ENCODE assay signal across 11 cellular contexts in genomic region chr7:104976966-104977636, GRCh38. TPM values are rescaled to one million over a fixed set of nuclear protein-coding genes. Genes with fewer than 3 reads are reported as not detected.
DNase-seq lines count a peak whose midpoint lies in the region; ATAC-seq, FAIRE-seq and TF ChIP-seq lines count a peak whose summit lies in the region.
"Had no signal": no experiment of that assay in that cellular context is flagged by ENCODE, and none has a peak within 500 bp of the region (broad histone marks: within the 10 kb centered on the region; RNA-seq: fewer than 3 reads in every experiment).

No MANE protein-coding gene starts in this region.

- peak overlapping the region; percentile 23 for H3K27ac Mint-ChIP-seq in activated CD8-positive, alpha-beta T cell treated with anti-CD3 and anti-CD28 coated beads for 36 hours
- H3K27ac Mint-ChIP-seq: H9; stimulated activated memory B cell treated with anti-CD40 and anti-IgM and Interleukin-4, amounts not matched to agents 10 μg/mL and 1 μg/mL and 100 μg/mL, for 72 hours had no signal

- H3K9ac ChIP-seq in kidney (ENCODE audit: low read length in 2 of 2) = no peak overlapping the region
- no peak overlapping the region for H3K9ac ChIP-seq in stomach smooth muscle (ENCODE audit: low read length in 2 of 2)

- no peaks in the 10 kb centered on the region for H3K27me3 ChIP-seq in stomach smooth muscle (ENCODE audit: control insufficient read depth in 1 of 2, insufficient read depth in 2 of 2, low read length in 2 of 2)

- intact Hi-C loops in activated CD8-positive, alpha-beta T cell treated with anti-CD3 and anti-CD28 coated beads for 36 hours (cut with micrococcal nuclease) = no loop called here
- intact Hi-C loops in kidney (cut with DNase I) = no loop called here

- H3K4me1 ChIP-seq in kidney (ENCODE audit: control insufficient read depth in 1 of 2, insufficient read depth in 1 of 2, low read depth in 1 of 2, low read length in 2 of 2) (peaks cover 21 to 42% of the 10 kb centered on the region in 2 donors), stomach smooth muscle (ENCODE audit: control insufficient read depth, insufficient read depth, low read length) (peaks cover 53% of the 10 kb centered on the region)

- no peak for FAIRE-seq in kidney (lab: Jason Lieb, UNC)
- FAIRE-seq: TTC549 had no signal

- CTCF ChIA-PET in activated CD8-positive, alpha-beta T cell treated with anti-CD3 and anti-CD28 coated beads for 36 hours (lab: Charles Lee) = interaction anchor here (1.1 to 16.8 kb wide), 5 partner anchors 9 to 61 kb away, joined by 3 to 210 read pairs (median 11); partner anchors contain the start of gene KMT2E

- H3K36me3 ChIP-seq in kidney (ENCODE audit: control insufficient read depth in 1 of 2, insufficient read depth in 2 of 2, low read length in 2 of 2) (no peaks in the 10 kb centered on the region), stomach smooth muscle (ENCODE audit: control insufficient read depth in 2 of 2, insufficient read depth in 2 of 2, low read length in 2 of 2) (no peaks in the 10 kb centered on the region)

- H3K27ac ChIP-seq in kidney (ENCODE audit: low read depth in 2 of 2, low read length in 2 of 2) = peak overlapping the region; percentile 17 to 73
- peak overlapping the region; percentile 82 for H3K27ac ChIP-seq in stomach smooth muscle (ENCODE audit: low read length)

- H3K4me1 Mint-ChIP-seq in activated CD8-positive, alpha-beta T cell treated with anti-CD3 and anti-CD28 coated beads for 36 hours (ENCODE audit: low read depth) = peaks cover 37% of the 10 kb centered on the region

- TF ChIP-seq CTCF in activated CD8-positive, alpha-beta T cell treated with anti-CD3 and anti-CD28 coated beads for 36 hours (IDR thresholded peaks at IDR 0.05) = no peak
- TF ChIP-seq CTCF in kidney (IDR thresholded peaks at IDR 0.05; ENCODE audit: borderline replicate concordance, extremely low read depth, insufficient read depth) = no peak

- no peak for DNase-seq in activated CD8-positive, alpha-beta T cell treated with anti-CD3 and anti-CD28 coated beads for 36 hours
- DNase-seq in kidney (no peak), Kasumi-1 (lab: John Stamatoyannopoulos, UW) (no peak), cerebellar cortex (ENCODE audit: low spot score) (no peak)
- no peak for DNase-seq in stimulated activated CD4-positive, alpha-beta T cell treated with anti-CD3 and anti-CD28 coated beads, Interleukin-15, amount 100 ng/mL, for 24 hours
- DNase-seq: H9, MV-4-11 had no signal

- H3K9me3 ChIP-seq in kidney (ENCODE audit: control insufficient read depth in 1 of 2, low read length in 2 of 2) = no peaks in the 10 kb centered on the region
- no peaks in the 10 kb centered on the region for H3K9me3 ChIP-seq in stomach smooth muscle (ENCODE audit: control insufficient read depth in 2 of 2, low read length in 2 of 2)

- H3K4me3 ChIP-seq in kidney (ENCODE audit: low read length in 2 of 2) = no peak overlapping the region
- no peak overlapping the region for H3K4me3 ChIP-seq in stomach smooth muscle (ENCODE audit: low read length in 2 of 2)

- no peaks in the 10 kb centered on the region for H3K27me3 Mint-ChIP-seq in activated CD8-positive, alpha-beta T cell treated with anti-CD3 and anti-CD28 coated beads for 36 hours
- H3K27me3 Mint-ChIP-seq: stimulated activated memory B cell treated with anti-CD40 and anti-IgM and Interleukin-4, amounts not matched to agents 10 μg/mL and 1 μg/mL and 100 μg/mL, for 72 hours had no signal

- H3K4me3 Mint-ChIP-seq in activated CD8-positive, alpha-beta T cell treated with anti-CD3 and anti-CD28 coated beads for 36 hours = no peak overlapping the region
- H3K4me3 Mint-ChIP-seq: H9; stimulated activated memory B cell treated with anti-CD40 and anti-IgM and Interleukin-4, amounts not matched to agents 10 μg/mL and 1 μg/mL and 100 μg/mL, for 72 hours had no signal

- no peaks in the 10 kb centered on the region for H3K9me3 Mint-ChIP-seq in activated CD8-positive, alpha-beta T cell treated with anti-CD3 and anti-CD28 coated beads for 36 hours
- H3K9me3 Mint-ChIP-seq: H9; stimulated activated memory B cell treated with anti-CD40 and anti-IgM and Interleukin-4, amounts not matched to agents 10 μg/mL and 1 μg/mL and 100 μg/mL, for 72 hours had no signal

- H3K36me3 Mint-ChIP-seq in activated CD8-positive, alpha-beta T cell treated with anti-CD3 and anti-CD28 coated beads for 36 hours (ENCODE audit: low read depth) = no peaks in the 10 kb centered on the region

- peak; percentile 47 for ATAC-seq in HG02678 (IDR thresholded peaks at IDR 0.05; ENCODE audit: unreplicated experiment)
- ATAC-seq in activated CD8-positive, alpha-beta T cell treated with anti-CD3 and anti-CD28 coated beads for 36 hours = no peak
- ATAC-seq: stimulated activated memory B cell treated with anti-CD40 and anti-IgM and Interleukin-4, amounts not matched to agents 10 μg/mL and 1 μg/mL and 100 μg/mL, for 72 hours had no signal

- POLR2A ChIA-PET in activated CD8-positive, alpha-beta T cell treated with anti-CD3 and anti-CD28 coated beads for 36 hours (lab: Charles Lee) = no interaction called here

RNA-seq across cellular contexts. Expression of gene KMT2E, which starts 36.9 kb away (rescaled TPM):
- 10 to 100 TPM; 94.7 to 98.4 TPM for total RNA-seq in activated CD8-positive, alpha-beta T cell treated with anti-CD3 and anti-CD28 coated beads for 36 hours
- total RNA-seq in kidney = 106 TPM
- 7.2 TPM for polyA plus RNA-seq in kidney (ENCODE audit: insufficient read depth, low read depth, low replicate concordance)
